17 cellular contexts compared by ENCODE assay signal in genomic region chr13:28476919-28477708, GRCh38. TPM values are rescaled to one million over a fixed set of nuclear protein-coding genes. Genes with fewer than 3 reads are reported as not detected.
"Had no signal": no experiment of that assay in that cellular context is flagged by ENCODE, and none has a peak within 500 bp of the region (broad histone marks: within the 10 kb centered on the region; RNA-seq: fewer than 3 reads in every experiment).

No MANE protein-coding gene starts in this region.

- H3K36me3 ChIP-seq: left lung, thyroid gland had no signal

- H3K4me3 ChIP-seq: hepatocyte, left lung, thyroid gland had no signal

- H3K4me3 Mint-ChIP-seq: activated T-cell treated with anti-CD3 and anti-CD28 coated beads, Interleukin-2, amount 50 U/mL, for 24 hours; naive thymus-derived CD8-positive, alpha-beta T cell; stimulated activated naive B cell treated with anti-CD40 and anti-IgM and Interleukin-4, amounts not matched to agents 10 μg/mL and 1 μg/mL and 100 μg/mL, for 72 hours had no signal

- ATAC-seq: esophagus mucosa; naive thymus-derived CD8-positive, alpha-beta T cell; stimulated activated naive B cell treated with anti-CD40 and anti-IgM and Interleukin-4, amounts not matched to agents 10 μg/mL and 1 μg/mL and 100 μg/mL, for 72 hours had no signal

- H2AFZ ChIP-seq: hepatocyte had no signal

- H3K9me3 ChIP-seq: left lung, thyroid gland had no signal

- H3K27ac Mint-ChIP-seq: activated T-cell treated with anti-CD3 and anti-CD28 coated beads, Interleukin-2, amount 50 U/mL, for 24 hours; naive thymus-derived CD8-positive, alpha-beta T cell; stimulated activated naive B cell treated with anti-CD40 and anti-IgM and Interleukin-4, amounts not matched to agents 10 μg/mL and 1 μg/mL and 100 μg/mL, for 72 hours had no signal

- FAIRE-seq: colon had no signal

- H3K79me2 ChIP-seq: hepatocyte had no signal

- H3K4me2 ChIP-seq: hepatocyte had no signal

- H3K4me1 Mint-ChIP-seq: naive thymus-derived CD8-positive, alpha-beta T cell had no signal

- DNase-seq: activated CD4-positive, alpha-beta T cell treated with anti-CD3 and anti-CD28 coated beads, Interleukin-2, amount 50 U/mL, for 48 hours; activated CD4-positive, CD25-positive, alpha-beta regulatory T cell treated with anti-CD3 and anti-CD28 coated beads, Interleukin-2, amount 50 U/mL, for 72 hours; activated naive CD4-positive, alpha-beta T cell treated with anti-CD3 and anti-CD28 coated beads, Interleukin-2, amount 50 U/mL, for 16 hours; activated T-cell treated with anti-CD3 and anti-CD28 coated beads, Interleukin-2, amount 50 U/mL, for 24 hours; caudate nucleus; islet precursor cell; left lung; naive thymus-derived CD8-positive, alpha-beta T cell; posterior cingulate gyrus; retina; stimulated activated CD4-positive, alpha-beta T cell treated with anti-CD3 and anti-CD28 coated beads, Interleukin-4, amount 100 ng/mL, for 1 hour; stimulated activated naive B cell treated with anti-CD40 and anti-IgM and Interleukin-4, amounts not matched to agents 10 μg/mL and 1 μg/mL and 100 μg/mL, for 72 hours; thyroid gland had no signal

- H3K4me1 ChIP-seq: thyroid gland had no signal

- H3K27me3 ChIP-seq: hepatocyte, thyroid gland had no signal

- H3K27ac ChIP-seq: hepatocyte, left lung, thyroid gland had no signal

- H3K9me3 Mint-ChIP-seq: activated T-cell treated with anti-CD3 and anti-CD28 coated beads, Interleukin-2, amount 50 U/mL, for 24 hours; naive thymus-derived CD8-positive, alpha-beta T cell had no signal

- H3K36me3 Mint-ChIP-seq: naive thymus-derived CD8-positive, alpha-beta T cell had no signal

- H3K27me3 Mint-ChIP-seq: activated T-cell treated with anti-CD3 and anti-CD28 coated beads, Interleukin-2, amount 50 U/mL, for 24 hours; stimulated activated naive B cell treated with anti-CD40 and anti-IgM and Interleukin-4, amounts not matched to agents 10 μg/mL and 1 μg/mL and 100 μg/mL, for 72 hours had no signal

RNA-seq across cellular contexts. Expression of gene FLT1, which starts 17.8 kb away (rescaled TPM):
- total RNA-seq: mammary epithelial cell had no signal
- polyA plus RNA-seq: mammary epithelial cell had no signal
